Comparison of ENCODE assay signal across 13 cellular contexts in genomic region chr12:15886372-15887042, GRCh38. TPM values are rescaled to one million over a fixed set of nuclear protein-coding genes. Genes with fewer than 3 reads are reported as not detected.
DNase-seq lines count a peak whose midpoint lies in the region; ATAC-seq and TF ChIP-seq lines count a peak whose summit lies in the region.
"Had no signal": no experiment of that assay in that cellular context is flagged by ENCODE, and none has a peak within 500 bp of the region (broad histone marks: within the 10 kb centered on the region; RNA-seq: fewer than 3 reads in every experiment).

No MANE protein-coding gene starts in this region.

- peak overlapping the region; percentile 3 for H3K4me2 ChIP-seq in GM23248 (ENCODE audit: unreplicated experiment)

- intact Hi-C loops in left lung (cut with DNase I) = no loop called here

- peaks cover 26% of the 10 kb centered on the region for H3K4me1 Mint-ChIP-seq in endodermal cell

- H3K27ac ChIP-seq in ACC112 (ENCODE audit: low read depth, low read length) (peak overlapping the region; percentile 6), GM23248 (no peak overlapping the region), endodermal cell (ENCODE audit: low read depth, low read length) (no peak overlapping the region), foreskin keratinocyte (no peak overlapping the region), left lung (no peak overlapping the region)
- H3K27ac ChIP-seq: vagina had no signal

- ATAC-seq in foreskin keratinocyte = no peak
- ATAC-seq in left lung = no peak

- H3K27ac Mint-ChIP-seq in endodermal cell = peak overlapping the region; percentile 22
- H3K27ac Mint-ChIP-seq: activated CD4-positive, alpha-beta T cell treated with anti-CD3 and anti-CD28 coated beads, Interleukin-2, amount 10 ng/mL, durations not matched to agents 7 days and 5 days; activated naive CD4-positive, alpha-beta T cell treated with anti-CD3 and anti-CD28 coated beads for 36 hours had no signal

- no peaks in the 10 kb centered on the region for H3K9me2 ChIP-seq in GM23248 (ENCODE audit: insufficient read depth)

- H3F3A ChIP-seq in GM23248 (ENCODE audit: insufficient read depth) = peaks cover 28% of the 10 kb centered on the region

- H3K4me1 ChIP-seq in ACC112 (ENCODE audit: control insufficient read depth, insufficient read depth, low read length, unreplicated experiment) (peaks cover 39% of the 10 kb centered on the region), GM23248 (ENCODE audit: insufficient read depth) (peaks cover 32% of the 10 kb centered on the region), endodermal cell (ENCODE audit: control insufficient read depth, insufficient read depth, low read length) (no peaks in the 10 kb centered on the region), foreskin keratinocyte (peaks cover 21% of the 10 kb centered on the region), left lung (peaks cover 11 to 52% of the 10 kb centered on the region in 2 donors)

- 81 to 82% methylated on average over 7 of the region's 7 CpGs for WGBS in GM23248 (ENCODE audit: low coverage in 1 of 2, low lambda C conversion rate in 2 of 2, missing lambda C conversion rate in 2 of 2), 2 experiments
- 97 to 100% methylated on average over 2 to 5 of the region's 7 CpGs for WGBS in endodermal cell (ENCODE audit: insufficient coverage in 1 of 2, insufficient read length in 1 of 2), 2 experiments

- no peaks in the 10 kb centered on the region for H3K27me3 Mint-ChIP-seq in endodermal cell (ENCODE audit: insufficient read depth)
- H3K27me3 Mint-ChIP-seq: activated CD4-positive, alpha-beta T cell treated with anti-CD3 and anti-CD28 coated beads, Interleukin-2, amount 10 ng/mL, durations not matched to agents 7 days and 5 days had no signal

- DNase-seq in GM23248 (no peak), NCI-H748 treated with DMSO at 0.1 percent for 48 hours (lab: John Stamatoyannopoulos, UW) (peak; percentile 59), endodermal cell (no peak), foreskin keratinocyte (no peak), GM19240 (ENCODE audit: insufficient read length, low spot score) (no peak), left lung (no peak)
- DNase-seq in NK-92 treated with Interleukin-12 subunit alpha and Interleukin-12 subunit beta, amount 100 ng/mL, for 24 hours (lab: John Stamatoyannopoulos, UW) = no peak
- DNase-seq: activated CD4-positive, alpha-beta T cell treated with anti-CD3 and anti-CD28 coated beads, Interleukin-2, amount 10 ng/mL, durations not matched to agents 7 days and 5 days; activated naive CD4-positive, alpha-beta T cell treated with anti-CD3 and anti-CD28 coated beads for 36 hours; spleen; SW 1271 had no signal

- H2AFZ ChIP-seq in ACC112 (ENCODE audit: low read length, unreplicated experiment) (no peak overlapping the region), GM23248 (no peak overlapping the region)

- no peak for TF ChIP-seq CTCF in endodermal cell (conservative IDR thresholded peaks at IDR 0.05)
- TF ChIP-seq CTCF in foreskin keratinocyte (conservative IDR thresholded peaks at IDR 0.05) = no peak
- TF ChIP-seq CTCF in left lung (IDR thresholded peaks at IDR 0.05) = no peak

- no peak overlapping the region for H3K9ac ChIP-seq in GM23248
- H3K9ac ChIP-seq in endodermal cell (ENCODE audit: extremely low read depth, low read length, poor library complexity, severe bottlenecking) = no peak overlapping the region

- H3K36me3 Mint-ChIP-seq in endodermal cell (ENCODE audit: low read depth) = peaks cover 51% of the 10 kb centered on the region

- H3K79me2 ChIP-seq in ACC112 (ENCODE audit: control insufficient read depth, insufficient read depth, low read length, unreplicated experiment) (peaks cover 84% of the 10 kb centered on the region), GM23248 (ENCODE audit: insufficient read depth) (peaks cover 93% of the 10 kb centered on the region)

- H3K4me3 Mint-ChIP-seq in endodermal cell = no peak overlapping the region
- H3K4me3 Mint-ChIP-seq: activated CD4-positive, alpha-beta T cell treated with anti-CD3 and anti-CD28 coated beads, Interleukin-2, amount 10 ng/mL, durations not matched to agents 7 days and 5 days; activated naive CD4-positive, alpha-beta T cell treated with anti-CD3 and anti-CD28 coated beads for 36 hours had no signal

- H3K27me3 ChIP-seq in ACC112 (ENCODE audit: insufficient read depth, low read length) (no peaks in the 10 kb centered on the region), GM23248 (replicated peaks; ENCODE audit: insufficient read depth) (no peaks in the 10 kb centered on the region), endodermal cell (ENCODE audit: control insufficient read depth, insufficient read depth, low read length, poor library complexity, severe bottlenecking) (no peaks in the 10 kb centered on the region), foreskin keratinocyte (no peaks in the 10 kb centered on the region), left lung (no peaks in the 10 kb centered on the region)
- H3K27me3 ChIP-seq: spleen, vagina had no signal

- peak overlapping the region; percentile 19; the same call in 1 of the 2 replicates for H3K4me3 ChIP-seq in ACC112 (ENCODE audit: low read depth, low read length)
- 0 out of 2 replicates have a peak overlapping the region, but pooled peaks have one; percentile 0 for H3K4me3 ChIP-seq in GM23248
- no peak overlapping the region for H3K4me3 ChIP-seq in endodermal cell (ENCODE audit: low read length)
- H3K4me3 ChIP-seq in left lung = no peak overlapping the region
- H3K4me3 ChIP-seq: spleen, vagina had no signal

- H3K36me3 ChIP-seq in ACC112 (ENCODE audit: insufficient read depth, low read length) = peaks cover 33% of the 10 kb centered on the region
- H3K36me3 ChIP-seq in GM23248 (ENCODE audit: low read depth) = peaks cover 33% of the 10 kb centered on the region
- peaks cover 64% of the 10 kb centered on the region for H3K36me3 ChIP-seq in endodermal cell (ENCODE audit: control insufficient read depth, insufficient read depth, low read length)
- H3K36me3 ChIP-seq in left lung = peaks cover 0 to 43% of the 10 kb centered on the region in 2 donors

- no peaks in the 10 kb centered on the region for H3K9me3 ChIP-seq in GM23248 (ENCODE audit: low read depth)
- no peaks in the 10 kb centered on the region for H3K9me3 ChIP-seq in endodermal cell (ENCODE audit: control insufficient read depth, low read length)
- H3K9me3 ChIP-seq in left lung = no peaks in the 10 kb centered on the region
- H3K9me3 ChIP-seq: spleen, vagina had no signal

- H4K20me1 ChIP-seq in GM23248 (ENCODE audit: insufficient read depth) = 0 out of 2 replicates have a peak, but pooled peaks cover 6% of the 10 kb centered on the region

- H3K9me3 Mint-ChIP-seq in endodermal cell = no peaks in the 10 kb centered on the region
- H3K9me3 Mint-ChIP-seq: activated CD4-positive, alpha-beta T cell treated with anti-CD3 and anti-CD28 coated beads, Interleukin-2, amount 10 ng/mL, durations not matched to agents 7 days and 5 days; activated naive CD4-positive, alpha-beta T cell treated with anti-CD3 and anti-CD28 coated beads for 36 hours had no signal

- in situ Hi-C loops in GM23248 (cut with MboI) = no loop called here

RNA-seq across cellular contexts. Expression of gene STRAP, which starts 4.3 kb away (rescaled TPM):
- 94.1 and 128 TPM in 2 replicates for total RNA-seq in GM23248 (2014; rRNA removed; shearing (Covaris generic))
- polyA plus RNA-seq in GM23248 (2016; fragmentation: Nextera tagmentation; extraction: Ambion mirVana) = 284 and 294 TPM in 2 replicates
- 100 to 1,000 TPM; 188 to 362 TPM for total RNA-seq in endodermal cell
- 183 TPM for polyA plus RNA-seq in endodermal cell (2013, experiment 1 of 2)
- 196 TPM for polyA plus RNA-seq in endodermal cell (2013, experiment 2 of 2)
- 177 and 178 TPM in 2 replicates for total RNA-seq in foreskin keratinocyte
- polyA plus RNA-seq in foreskin keratinocyte = 164 and 177 TPM in 2 replicates
- 100 to 1,000 TPM in 1 of 2 donors, 10 to 100 TPM in 1; 84.2 to 101 TPM for total RNA-seq in left lung

RNA-seq across cellular contexts. Expression of gene DERA, which starts 24.6 kb away (rescaled TPM):
- total RNA-seq in GM23248 (2014; rRNA removed; shearing (Covaris generic)) = 43.6 and 47.3 TPM in 2 replicates
- polyA plus RNA-seq in GM23248 (2016; fragmentation: Nextera tagmentation; extraction: Ambion mirVana) (70.5 and 71.3 TPM in 2 replicates), foreskin keratinocyte (26.7 and 30.9 TPM in 2 replicates)
- total RNA-seq in endodermal cell (100 to 1,000 TPM in 1 of 2 donors, 10 to 100 TPM in 1; 81.7 to 125 TPM), foreskin keratinocyte (38.2 and 38.3 TPM in 2 replicates), left lung (10 to 100 TPM; 36.1 to 37.3 TPM)
- 57.7 TPM for polyA plus RNA-seq in endodermal cell (2013, experiment 1 of 2)
- 52.7 TPM for polyA plus RNA-seq in endodermal cell (2013, experiment 2 of 2)

Comparison
In these comparisons a context has a peak if more than half of its experiments do, and no peak if none do; other contexts are left out.
1. H3K4me3 ChIP-seq: peak in ACC112 (single experiment) and GM23248 (single experiment); none in endodermal cell (single experiment) and left lung (0 of 2).